8 cellular contexts compared by ENCODE assay signal in the genomic region with DNA sequence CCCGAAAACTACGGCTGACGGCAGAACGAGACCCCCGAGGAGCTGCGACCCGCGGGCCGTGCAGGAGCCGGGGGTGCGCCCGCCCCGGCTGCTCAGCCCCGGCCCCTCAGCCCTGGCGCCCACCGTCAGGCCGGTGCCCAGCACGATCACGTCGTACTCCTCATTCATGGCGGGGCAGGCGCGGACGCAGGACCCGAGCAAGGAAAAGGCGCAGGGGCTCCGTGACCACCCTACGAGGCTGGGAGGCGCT. TPM values are rescaled to one million over a fixed set of nuclear protein-coding genes. Genes with fewer than 3 reads are reported as not detected.
DNase-seq lines count a peak whose midpoint lies in the region; ATAC-seq and TF ChIP-seq lines count a peak whose summit lies in the region.

No MANE protein-coding gene starts in this region.

- H3K36me3 ChIP-seq in SK-N-MC (ENCODE audit: insufficient read depth, low read length): peaks cover under 1% of the 10 kb centered on the region; the same call in 1 of the 2 replicates

- ATAC-seq in GM18867 (IDR thresholded peaks at IDR 0.05; ENCODE audit: unreplicated experiment) (peak; percentile 30), HG02840 (IDR thresholded peaks at IDR 0.05; ENCODE audit: low FRiP score, unreplicated experiment) (peak; percentile 39), foreskin keratinocyte (peak; percentile 36), sciatic nerve (peak; percentile 56)

- H3K27ac ChIP-seq in SK-N-MC (peak overlapping the region; percentile 83), foreskin keratinocyte (peak overlapping the region; percentile 85)

- H3K9me3 ChIP-seq in SK-N-MC (ENCODE audit: low read depth, low read length): no peaks in the 10 kb centered on the region

- intact Hi-C loops in sciatic nerve (cut with DNase I): loop anchor here (10.0 kb wide), 1 partner anchor 72 kb away; the partner anchor contains the start of gene ANKRD16

- H3K4me1 ChIP-seq in foreskin keratinocyte: peaks cover 28% of the 10 kb centered on the region

- no peaks in the 10 kb centered on the region for H3K27me3 ChIP-seq in foreskin keratinocyte

- peak overlapping the region; percentile 89 for H3K4me3 ChIP-seq in SK-N-MC

- DNase-seq in SK-N-MC (ENCODE audit: low read depth, low spot score): no peak
- no peak for DNase-seq in foreskin keratinocyte
- no peak for DNase-seq in sciatic nerve (ENCODE audit: low spot score)
- DNase-seq in EL: no peak
- no peak for DNase-seq in stimulated activated CD4-positive, alpha-beta T cell treated with anti-CD3 and anti-CD28 coated beads, Interleukin-1b, Interleukin-23, amount 100 ng/mL, for 48 hours
- no peak for DNase-seq in activated CD4-positive, alpha-beta T cell treated with anti-CD3 and anti-CD28 coated beads for 1 hour

- no peak for TF ChIP-seq CTCF in foreskin keratinocyte (conservative IDR thresholded peaks at IDR 0.05)

- peak overlapping the region; percentile 95 for H3K9ac ChIP-seq in SK-N-MC (ENCODE audit: insufficient read length)

RNA-seq across cellular contexts. Expression of gene GDI2, which starts 0.2 kb away (rescaled TPM):
- total RNA-seq in foreskin keratinocyte (263 and 264 TPM in 2 replicates), sciatic nerve (140 TPM)
- 135 and 150 TPM in 2 replicates for polyA plus RNA-seq in foreskin keratinocyte
